27 cellular contexts compared by ENCODE assay signal in genomic region chr22:22849640-22850610, GRCh38. TPM values are rescaled to one million over a fixed set of nuclear protein-coding genes. Genes with fewer than 3 reads are reported as not detected.
DNase-seq lines count a peak whose midpoint lies in the region; ATAC-seq and TF ChIP-seq lines count a peak whose summit lies in the region.
"Had no signal": no experiment of that assay in that cellular context is flagged by ENCODE, and none has a peak within 500 bp of the region (broad histone marks: within the 10 kb centered on the region; RNA-seq: fewer than 3 reads in every experiment).

No MANE protein-coding gene starts in this region.

- H3K9ac ChIP-seq in OCI-LY1 (ENCODE audit: low read length) (peak overlapping the region; percentile 46; the same call in 1 of the 2 replicates), mesendoderm (ENCODE audit: low read length) (no peak overlapping the region)

- ATAC-seq in stimulated activated naive CD8-positive, alpha-beta T cell treated with anti-CD3 and anti-CD28 coated beads, Interleukin-15, Interleukin-2, amounts not matched to agents 100 U/mL and 50 U/mL, for 24 hours: peak; percentile 10
- ATAC-seq in stimulated activated naive CD8-positive, alpha-beta T cell treated with anti-CD3 and anti-CD28 coated beads, Interleukin-15, amount 100 ng/mL, for 72 hours: no peak
- ATAC-seq: activated naive CD8-positive, alpha-beta T cell treated with anti-CD3 and anti-CD28 coated beads, Interleukin-2, amount 50 U/mL, for 24 hours; heart left ventricle; Panc1 had no signal

- H2AK5ac ChIP-seq in mesendoderm (ENCODE audit: low read length): no peak overlapping the region

- TF ChIP-seq EP300 in esophagus muscularis mucosa (IDR thresholded peaks at IDR 0.05): no peak

- H4K8ac ChIP-seq in mesendoderm (ENCODE audit: low read depth, low read length): no peak overlapping the region

- H3F3A ChIP-seq in OCI-LY1 (ENCODE audit: insufficient read depth, low read length): peaks cover 11% of the 10 kb centered on the region

- no peak for DNase-seq in stimulated activated naive CD8-positive, alpha-beta T cell treated with anti-CD3 and anti-CD28 coated beads, Interleukin-15, Interleukin-2, amounts not matched to agents 100 U/mL and 50 U/mL, for 24 hours
- no peak for DNase-seq in stimulated activated naive CD8-positive, alpha-beta T cell treated with anti-CD3 and anti-CD28 coated beads, Interleukin-15, amount 100 ng/mL, for 72 hours
- peak; percentile 90 for DNase-seq in esophagus muscularis mucosa (ENCODE audit: extremely low spot score)
- DNase-seq in mesendoderm: no peak
- DNase-seq in DMS79 treated with DMSO at 0.1 percent for 48 hours (lab: John Stamatoyannopoulos, UW): no peak
- no peak for DNase-seq in NCI-H748 treated with DMSO at 0.1 percent for 48 hours (lab: John Stamatoyannopoulos, UW)
- DNase-seq in NCI-H187 (lab: John Stamatoyannopoulos, UW): no peak
- DNase-seq: activated gamma-delta T cell treated with Interleukin-2 at 50 U/mL for 16 hours; activated naive CD8-positive, alpha-beta T cell treated with anti-CD3 and anti-CD28 coated beads, Interleukin-2, amount 50 U/mL, for 24 hours; activated T-cell treated with anti-CD3 and anti-CD28 coated beads, Interleukin-2, amount 50 U/mL, for 1 hour; GDM1; H7; heart left ventricle; NCI-H510A; NK-92 treated with Interleukin-12 subunit alpha and Interleukin-12 subunit beta, amount 100 ng/mL, for 24 hours; SIG-M5; uterus had no signal

- H3K4ac ChIP-seq in mesendoderm (ENCODE audit: low read depth, low read length): no peak overlapping the region

- TF ChIP-seq CTCF in OCI-LY1 (IDR thresholded peaks at IDR 0.05; ENCODE audit: low read length): no peak
- TF ChIP-seq CTCF in esophagus muscularis mucosa (IDR thresholded peaks at IDR 0.05): no peak

- H3K4me3 ChIP-seq in OCI-LY1 (ENCODE audit: low read depth, low read length, poor library complexity, severe bottlenecking) (no peak overlapping the region), esophagus muscularis mucosa (no peak overlapping the region), mesendoderm (ENCODE audit: low read length) (no peak overlapping the region)
- H3K4me3 ChIP-seq: heart left ventricle, lung, uterus had no signal

- no peaks in the 10 kb centered on the region for H3K27me3 Mint-ChIP-seq in stimulated activated naive CD8-positive, alpha-beta T cell treated with anti-CD3 and anti-CD28 coated beads, Interleukin-15, amount 100 ng/mL, for 72 hours
- H3K27me3 Mint-ChIP-seq: activated naive CD8-positive, alpha-beta T cell treated with anti-CD3 and anti-CD28 coated beads, Interleukin-2, amount 50 U/mL, for 24 hours had no signal

- no peak overlapping the region for H4K5ac ChIP-seq in mesendoderm (ENCODE audit: low read length)

- WGBS in esophagus muscularis mucosa: 83% methylated on average over 3 of the region's 5 CpGs
- WGBS in mesendoderm (ENCODE audit: extremely low coverage, insufficient coverage, low lambda C conversion rate): no CpG with 5 or more reads among the region's 5 CpGs

- H4K20me1 ChIP-seq in OCI-LY1 (ENCODE audit: insufficient read depth, low read length): no peaks in the 10 kb centered on the region

- H3K27me3 ChIP-seq in OCI-LY1 (ENCODE audit: insufficient read depth, low read length) (no peaks in the 10 kb centered on the region), esophagus muscularis mucosa (peaks cover 0 to 44% (median 4%) of the 10 kb centered on the region in 4 donors), mesendoderm (ENCODE audit: insufficient read depth, low read length, poor library complexity) (no peaks in the 10 kb centered on the region)
- H3K27me3 ChIP-seq: uterus had no signal

- TF ChIP-seq POLR2A in esophagus muscularis mucosa (IDR thresholded peaks at IDR 0.05; ENCODE audit: low read depth): no peak

- H2BK5ac ChIP-seq in mesendoderm (ENCODE audit: low read length): no peak overlapping the region

- peaks cover 13% of the 10 kb centered on the region for H3K4me1 Mint-ChIP-seq in stimulated activated naive CD8-positive, alpha-beta T cell treated with anti-CD3 and anti-CD28 coated beads, Interleukin-15, amount 100 ng/mL, for 72 hours

- no peaks in the 10 kb centered on the region for H3K9me2 ChIP-seq in OCI-LY1 (ENCODE audit: low read depth, low read length)

- no peaks in the 10 kb centered on the region for H3K79me1 ChIP-seq in mesendoderm (ENCODE audit: low read length)

- H3K18ac ChIP-seq in mesendoderm (ENCODE audit: low read length): no peak overlapping the region

- H3K27ac ChIP-seq in OCI-LY1 (ENCODE audit: low read depth, low read length, poor library complexity, severe bottlenecking) (peak overlapping the region; percentile 94), esophagus muscularis mucosa (replicated peaks in 1 of 4) (no peak overlapping the region), mesendoderm (ENCODE audit: low read depth, low read length) (no peak overlapping the region)
- H3K27ac ChIP-seq: heart left ventricle, uterus had no signal

- H2BK120ac ChIP-seq in mesendoderm (ENCODE audit: low read depth, low read length): no peak overlapping the region

- H3K36me3 ChIP-seq in OCI-LY1 (ENCODE audit: insufficient read depth, low read length): peaks cover 60% of the 10 kb centered on the region
- H3K36me3 ChIP-seq in esophagus muscularis mucosa: no peaks in the 10 kb centered on the region
- no peaks in the 10 kb centered on the region for H3K36me3 ChIP-seq in mesendoderm (ENCODE audit: control insufficient read depth, insufficient read depth, low read length)
- H3K36me3 ChIP-seq: heart left ventricle, uterus had no signal

- intact Hi-C loops in esophagus muscularis mucosa (cut with DNase I): loop anchor here (5.0 kb wide), 1 partner anchor 107 kb away; no protein-coding TSS in a partner anchor

- H3K4me2 ChIP-seq in OCI-LY1 (ENCODE audit: low read length) (peak overlapping the region; percentile 9; the same call in 1 of the 2 replicates), mesendoderm (ENCODE audit: low read length) (no peak overlapping the region)

- no peak overlapping the region for H3K56ac ChIP-seq in mesendoderm (ENCODE audit: low read length)

- no peak overlapping the region for H3K4me3 Mint-ChIP-seq in stimulated activated naive CD8-positive, alpha-beta T cell treated with anti-CD3 and anti-CD28 coated beads, Interleukin-15, amount 100 ng/mL, for 72 hours
- H3K4me3 Mint-ChIP-seq: activated naive CD8-positive, alpha-beta T cell treated with anti-CD3 and anti-CD28 coated beads, Interleukin-2, amount 50 U/mL, for 24 hours had no signal

- H3K23ac ChIP-seq in mesendoderm (ENCODE audit: low read length): no peak overlapping the region

- no peak overlapping the region for H2BK15ac ChIP-seq in mesendoderm (replicated peaks; ENCODE audit: low read depth)

- H3K9me3 Mint-ChIP-seq in stimulated activated naive CD8-positive, alpha-beta T cell treated with anti-CD3 and anti-CD28 coated beads, Interleukin-15, amount 100 ng/mL, for 72 hours: no peaks in the 10 kb centered on the region
- H3K9me3 Mint-ChIP-seq: activated naive CD8-positive, alpha-beta T cell treated with anti-CD3 and anti-CD28 coated beads, Interleukin-2, amount 50 U/mL, for 24 hours had no signal

- no peak overlapping the region for H2AFZ ChIP-seq in OCI-LY1 (ENCODE audit: low read length)

- H3K9me3 ChIP-seq in OCI-LY1 (ENCODE audit: low read length): no peaks in the 10 kb centered on the region
- no peaks in the 10 kb centered on the region for H3K9me3 ChIP-seq in esophagus muscularis mucosa
- H3K9me3 ChIP-seq: uterus had no signal

- no peak overlapping the region for H3K27ac Mint-ChIP-seq in stimulated activated naive CD8-positive, alpha-beta T cell treated with anti-CD3 and anti-CD28 coated beads, Interleukin-15, amount 100 ng/mL, for 72 hours
- H3K27ac Mint-ChIP-seq: activated naive CD8-positive, alpha-beta T cell treated with anti-CD3 and anti-CD28 coated beads, Interleukin-2, amount 50 U/mL, for 24 hours had no signal

- H3K4me1 ChIP-seq in OCI-LY1 (ENCODE audit: insufficient read depth, low read length, severe bottlenecking) (peaks cover 66% of the 10 kb centered on the region), esophagus muscularis mucosa (no peaks in the 10 kb centered on the region), mesendoderm (ENCODE audit: control insufficient read depth, low read depth, low read length) (no peaks in the 10 kb centered on the region)
- H3K4me1 ChIP-seq: uterus had no signal

- 0 out of 2 replicates have a peak, but pooled peaks cover 5% of the 10 kb centered on the region for H3K79me2 ChIP-seq in OCI-LY1 (ENCODE audit: insufficient read depth, low read length)
- H3K79me2 ChIP-seq in mesendoderm (ENCODE audit: control insufficient read depth, insufficient read depth, low read length): no peaks in the 10 kb centered on the region

RNA-seq across cellular contexts. Expression of gene IGLL5, which starts 37.7 kb away (rescaled TPM):
- total RNA-seq in esophagus muscularis mucosa: 1 to 10 TPM in 1 of 4 donors, under 1 TPM in 2, not detected in 1; 0.39 to 1.3 (median 0.80) TPM
- not detected for polyA plus RNA-seq in mesendoderm (2013, experiment 1 of 2)
- 0.04 TPM for polyA plus RNA-seq in mesendoderm (2013, experiment 2 of 2)
- total RNA-seq: A673, chondrocyte, epithelial cell of proximal tubule, fibroblast of villous mesenchyme, H7, HepG2, skeletal muscle tissue had no signal
- polyA plus RNA-seq: BJ, HepG2 had no signal
